ENCODE assay signal across 1 cellular context in genomic region chr13:52011690-52012511, GRCh38.
TF ChIP-seq lines count a peak whose summit lies in the region.

Gene ALG11, plus strand, starts transcription at chr13:52012398. Its CDS starts 21 bp downstream, at chr13:52012419.

TF ChIP-seq in HepG2, 621 proteins besides CTCF, POLR2A, EP300 and RAD21 (continued from another document and continues in another):
- TF ChIP-seq ZNF589 (CRISPR knock-in tag; conservative IDR thresholded peaks at IDR 0.05), result peak; percentile 91
- TF ChIP-seq, protein P1, sequence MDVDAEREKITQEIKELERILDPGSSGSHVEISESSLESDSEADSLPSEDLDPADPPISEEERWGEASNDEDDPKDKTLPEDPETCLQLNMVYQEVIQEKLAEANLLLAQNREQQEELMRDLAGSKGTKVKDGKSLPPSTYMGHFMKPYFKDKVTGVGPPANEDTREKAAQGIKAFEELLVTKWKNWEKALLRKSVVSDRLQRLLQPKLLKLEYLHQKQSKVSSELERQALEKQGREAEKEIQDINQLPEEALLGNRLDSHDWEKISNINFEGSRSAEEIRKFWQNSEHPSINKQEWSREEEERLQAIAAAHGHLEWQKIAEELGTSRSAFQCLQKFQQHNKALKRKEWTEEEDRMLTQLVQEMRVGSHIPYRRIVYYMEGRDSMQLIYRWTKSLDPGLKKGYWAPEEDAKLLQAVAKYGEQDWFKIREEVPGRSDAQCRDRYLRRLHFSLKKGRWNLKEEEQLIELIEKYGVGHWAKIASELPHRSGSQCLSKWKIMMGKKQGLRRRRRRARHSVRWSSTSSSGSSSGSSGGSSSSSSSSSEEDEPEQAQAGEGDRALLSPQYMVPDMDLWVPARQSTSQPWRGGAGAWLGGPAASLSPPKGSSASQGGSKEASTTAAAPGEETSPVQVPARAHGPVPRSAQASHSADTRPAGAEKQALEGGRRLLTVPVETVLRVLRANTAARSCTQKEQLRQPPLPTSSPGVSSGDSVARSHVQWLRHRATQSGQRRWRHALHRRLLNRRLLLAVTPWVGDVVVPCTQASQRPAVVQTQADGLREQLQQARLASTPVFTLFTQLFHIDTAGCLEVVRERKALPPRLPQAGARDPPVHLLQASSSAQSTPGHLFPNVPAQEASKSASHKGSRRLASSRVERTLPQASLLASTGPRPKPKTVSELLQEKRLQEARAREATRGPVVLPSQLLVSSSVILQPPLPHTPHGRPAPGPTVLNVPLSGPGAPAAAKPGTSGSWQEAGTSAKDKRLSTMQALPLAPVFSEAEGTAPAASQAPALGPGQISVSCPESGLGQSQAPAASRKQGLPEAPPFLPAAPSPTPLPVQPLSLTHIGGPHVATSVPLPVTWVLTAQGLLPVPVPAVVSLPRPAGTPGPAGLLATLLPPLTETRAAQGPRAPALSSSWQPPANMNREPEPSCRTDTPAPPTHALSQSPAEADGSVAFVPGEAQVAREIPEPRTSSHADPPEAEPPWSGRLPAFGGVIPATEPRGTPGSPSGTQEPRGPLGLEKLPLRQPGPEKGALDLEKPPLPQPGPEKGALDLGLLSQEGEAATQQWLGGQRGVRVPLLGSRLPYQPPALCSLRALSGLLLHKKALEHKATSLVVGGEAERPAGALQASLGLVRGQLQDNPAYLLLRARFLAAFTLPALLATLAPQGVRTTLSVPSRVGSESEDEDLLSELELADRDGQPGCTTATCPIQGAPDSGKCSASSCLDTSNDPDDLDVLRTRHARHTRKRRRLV (CRISPR knock-in tag; IDR thresholded peaks at IDR 0.05), result no peak
- no peak for TF ChIP-seq MAFK (conservative IDR thresholded peaks at IDR 0.05 in 1 of 2, IDR thresholded peaks at IDR 0.05 in 1 of 2; ENCODE audit: low read length in 2 of 2)
- TF ChIP-seq KDM6A (CRISPR knock-in tag; IDR thresholded peaks at IDR 0.05; ENCODE audit: low read depth), result peak; percentile 87
- TF ChIP-seq, protein P2, sequence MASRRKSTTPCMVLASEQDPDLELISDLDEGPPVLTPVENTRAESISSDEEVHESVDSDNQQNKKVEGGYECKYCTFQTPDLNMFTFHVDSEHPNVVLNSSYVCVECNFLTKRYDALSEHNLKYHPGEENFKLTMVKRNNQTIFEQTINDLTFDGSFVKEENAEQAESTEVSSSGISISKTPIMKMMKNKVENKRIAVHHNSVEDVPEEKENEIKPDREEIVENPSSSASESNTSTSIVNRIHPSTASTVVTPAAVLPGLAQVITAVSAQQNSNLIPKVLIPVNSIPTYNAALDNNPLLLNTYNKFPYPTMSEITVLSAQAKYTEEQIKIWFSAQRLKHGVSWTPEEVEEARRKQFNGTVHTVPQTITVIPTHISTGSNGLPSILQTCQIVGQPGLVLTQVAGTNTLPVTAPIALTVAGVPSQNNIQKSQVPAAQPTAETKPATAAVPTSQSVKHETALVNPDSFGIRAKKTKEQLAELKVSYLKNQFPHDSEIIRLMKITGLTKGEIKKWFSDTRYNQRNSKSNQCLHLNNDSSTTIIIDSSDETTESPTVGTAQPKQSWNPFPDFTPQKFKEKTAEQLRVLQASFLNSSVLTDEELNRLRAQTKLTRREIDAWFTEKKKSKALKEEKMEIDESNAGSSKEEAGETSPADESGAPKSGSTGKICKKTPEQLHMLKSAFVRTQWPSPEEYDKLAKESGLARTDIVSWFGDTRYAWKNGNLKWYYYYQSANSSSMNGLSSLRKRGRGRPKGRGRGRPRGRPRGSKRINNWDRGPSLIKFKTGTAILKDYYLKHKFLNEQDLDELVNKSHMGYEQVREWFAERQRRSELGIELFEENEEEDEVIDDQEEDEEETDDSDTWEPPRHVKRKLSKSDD (CRISPR knock-in tag; IDR thresholded peaks at IDR 0.05; ENCODE audit: low read depth), result no peak; the same call in 1 of the 2 replicates
- TF ChIP-seq NR1H2 (CRISPR knock-in tag; IDR thresholded peaks at IDR 0.05; ENCODE audit: borderline replicate concordance, low read depth), result peak; percentile 49; the same call in 1 of the 2 replicates
- TF ChIP-seq SKI (IDR thresholded peaks at IDR 0.05; ENCODE audit: partially characterized antibody), result peak; percentile 86
- peak; percentile 92; the same call in 1 of the 2 replicates for TF ChIP-seq ZNF788 (CRISPR knock-in tag; IDR thresholded peaks at IDR 0.05; ENCODE audit: borderline replicate concordance)
- peak; percentile 81; the same call in 1 of the 2 replicates for TF ChIP-seq CENPT (CRISPR knock-in tag; IDR thresholded peaks at IDR 0.05; ENCODE audit: low read depth)
- TF ChIP-seq, protein P3, sequence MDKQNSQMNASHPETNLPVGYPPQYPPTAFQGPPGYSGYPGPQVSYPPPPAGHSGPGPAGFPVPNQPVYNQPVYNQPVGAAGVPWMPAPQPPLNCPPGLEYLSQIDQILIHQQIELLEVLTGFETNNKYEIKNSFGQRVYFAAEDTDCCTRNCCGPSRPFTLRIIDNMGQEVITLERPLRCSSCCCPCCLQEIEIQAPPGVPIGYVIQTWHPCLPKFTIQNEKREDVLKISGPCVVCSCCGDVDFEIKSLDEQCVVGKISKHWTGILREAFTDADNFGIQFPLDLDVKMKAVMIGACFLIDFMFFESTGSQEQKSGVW (CRISPR knock-in tag; IDR thresholded peaks at IDR 0.05; ENCODE audit: borderline replicate concordance), result no peak
- TF ChIP-seq TMF1 (CRISPR knock-in tag; IDR thresholded peaks at IDR 0.05; ENCODE audit: low read depth), result 0 out of 2 replicates have a peak, but pooled peaks have one; percentile 24
- TF ChIP-seq MXD4 (CRISPR knock-in tag; IDR thresholded peaks at IDR 0.05), result peak; percentile 56
- no peak for TF ChIP-seq MTA3 (CRISPR knock-in tag; IDR thresholded peaks at IDR 0.05)
- TF ChIP-seq SALL2 (CRISPR knock-in tag; IDR thresholded peaks at IDR 0.05), result peak; percentile 65; the same call in 1 of the 2 replicates
- TF ChIP-seq BATF2 (CRISPR knock-in tag; IDR thresholded peaks at IDR 0.05), result no peak
- peak; percentile 91; the same call in 1 of the 2 replicates for TF ChIP-seq ZSCAN29 (CRISPR knock-in tag; conservative IDR thresholded peaks at IDR 0.05)
- TF ChIP-seq, protein P4, sequence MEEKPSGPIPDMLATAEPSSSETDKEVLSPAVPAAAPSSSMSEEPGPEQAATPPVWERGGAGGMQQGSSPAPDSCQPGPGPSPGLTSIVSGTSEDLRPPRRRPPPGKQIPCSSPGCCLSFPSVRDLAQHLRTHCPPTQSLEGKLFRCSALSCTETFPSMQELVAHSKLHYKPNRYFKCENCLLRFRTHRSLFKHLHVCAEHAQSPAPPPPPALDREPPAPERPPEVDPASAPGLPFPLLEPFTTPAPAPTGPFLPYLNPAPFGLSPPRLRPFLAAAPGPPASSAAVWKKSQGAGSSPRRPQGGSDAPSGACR (CRISPR knock-in tag; IDR thresholded peaks at IDR 0.05), result peak; percentile 99
- peak; percentile 50; the same call in 1 of the 2 replicates for TF ChIP-seq ZFP82 (CRISPR knock-in tag; IDR thresholded peaks at IDR 0.05; ENCODE audit: borderline replicate concordance)
- peak; percentile 72; the same call in 1 of the 2 replicates for TF ChIP-seq ZNF44 (CRISPR knock-in tag; IDR thresholded peaks at IDR 0.05)
- TF ChIP-seq TAF1 (CRISPR knock-in tag; IDR thresholded peaks at IDR 0.05), result peak; percentile 98
- peak; percentile 98 for TF ChIP-seq MAZ (IDR thresholded peaks at IDR 0.05; ENCODE audit: borderline replicate concordance, low read depth, low read length)
- peak; percentile 98 for TF ChIP-seq MAZ (CRISPR knock-in tag; IDR thresholded peaks at IDR 0.05; ENCODE audit: low read depth)
- peak; percentile 51; the same call in 1 of the 2 replicates for TF ChIP-seq SMAD1 (CRISPR knock-in tag; IDR thresholded peaks at IDR 0.05; ENCODE audit: borderline replicate concordance, low read depth)
- no peak for TF ChIP-seq ZFP1 (CRISPR knock-in tag; IDR thresholded peaks at IDR 0.05)
- TF ChIP-seq SRY (CRISPR knock-in tag; IDR thresholded peaks at IDR 0.05), result peak; percentile 82; the same call in 1 of the 2 replicates
- TF ChIP-seq PHF20 (CRISPR knock-in tag; IDR thresholded peaks at IDR 0.05), result peak; percentile 73
- peak; percentile 98 for TF ChIP-seq ZBTB7A (CRISPR knock-in tag; IDR thresholded peaks at IDR 0.05)
- peak; percentile 98 for TF ChIP-seq SALL1 (CRISPR knock-in tag; IDR thresholded peaks at IDR 0.05)
- TF ChIP-seq, protein P5, sequence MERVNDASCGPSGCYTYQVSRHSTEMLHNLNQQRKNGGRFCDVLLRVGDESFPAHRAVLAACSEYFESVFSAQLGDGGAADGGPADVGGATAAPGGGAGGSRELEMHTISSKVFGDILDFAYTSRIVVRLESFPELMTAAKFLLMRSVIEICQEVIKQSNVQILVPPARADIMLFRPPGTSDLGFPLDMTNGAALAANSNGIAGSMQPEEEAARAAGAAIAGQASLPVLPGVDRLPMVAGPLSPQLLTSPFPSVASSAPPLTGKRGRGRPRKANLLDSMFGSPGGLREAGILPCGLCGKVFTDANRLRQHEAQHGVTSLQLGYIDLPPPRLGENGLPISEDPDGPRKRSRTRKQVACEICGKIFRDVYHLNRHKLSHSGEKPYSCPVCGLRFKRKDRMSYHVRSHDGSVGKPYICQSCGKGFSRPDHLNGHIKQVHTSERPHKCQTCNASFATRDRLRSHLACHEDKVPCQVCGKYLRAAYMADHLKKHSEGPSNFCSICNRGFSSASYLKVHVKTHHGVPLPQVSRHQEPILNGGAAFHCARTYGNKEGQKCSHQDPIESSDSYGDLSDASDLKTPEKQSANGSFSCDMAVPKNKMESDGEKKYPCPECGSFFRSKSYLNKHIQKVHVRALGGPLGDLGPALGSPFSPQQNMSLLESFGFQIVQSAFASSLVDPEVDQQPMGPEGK (CRISPR knock-in tag; IDR thresholded peaks at IDR 0.05), result peak; percentile 99
- TF ChIP-seq HCFC1 (IDR thresholded peaks at IDR 0.05; ENCODE audit: low read depth, low read length), result no peak
- no peak for TF ChIP-seq ZNF382 (CRISPR knock-in tag; IDR thresholded peaks at IDR 0.05; ENCODE audit: borderline replicate concordance)
- no peak for TF ChIP-seq NFE2L2 (IDR thresholded peaks at IDR 0.05; ENCODE audit: low read length)
- peak; percentile 62; the same call in 1 of the 2 replicates for TF ChIP-seq REPIN1 (CRISPR knock-in tag; IDR thresholded peaks at IDR 0.05; ENCODE audit: borderline replicate concordance, low read depth)
- no peak for TF ChIP-seq ZNF276 (CRISPR knock-in tag; IDR thresholded peaks at IDR 0.05; ENCODE audit: low read depth)
- no peak for TF ChIP-seq ZNF3 (CRISPR knock-in tag; IDR thresholded peaks at IDR 0.05)
- peak; percentile 82 for TF ChIP-seq ZBED4 (CRISPR knock-in tag; IDR thresholded peaks at IDR 0.05; ENCODE audit: borderline replicate concordance)
- peak; percentile 15; the same call in 1 of the 2 replicates for TF ChIP-seq STAT5B (CRISPR knock-in tag; IDR thresholded peaks at IDR 0.05)
- peak; percentile 30; the same call in 1 of the 2 replicates for TF ChIP-seq ELF4 (CRISPR knock-in tag; IDR thresholded peaks at IDR 0.05; ENCODE audit: borderline replicate concordance)
- peak; percentile 69 for TF ChIP-seq THAP11 (CRISPR knock-in tag; IDR thresholded peaks at IDR 0.05)
- TF ChIP-seq E2F1 (CRISPR knock-in tag; IDR thresholded peaks at IDR 0.05), result peak; percentile 82; the same call in 1 of the 2 replicates
- peak; percentile 78 for TF ChIP-seq NAIF1 (CRISPR knock-in tag; IDR thresholded peaks at IDR 0.05; ENCODE audit: borderline replicate concordance)
- TF ChIP-seq CCAR2 (optimal IDR thresholded peaks at IDR 0.05; ENCODE audit: low read depth, low read length), result no peak
- TF ChIP-seq AKAP8 (CRISPR knock-in tag; IDR thresholded peaks at IDR 0.05), result peak; percentile 86
- TF ChIP-seq ZBTB20 (CRISPR knock-in tag; IDR thresholded peaks at IDR 0.05; ENCODE audit: borderline replicate concordance, low read depth), result peak; percentile 65; the same call in 1 of the 2 replicates
- TF ChIP-seq ZNF567 (CRISPR knock-in tag; IDR thresholded peaks at IDR 0.05; ENCODE audit: borderline replicate concordance), result peak; percentile 30; the same call in 1 of the 2 replicates
